Comparison of ENCODE assay signal across 1 cellular context in genomic region chr6:142692942-142693341, GRCh38.
A peak's percentile ranks its signal among the peaks of the same experiment; 100 is the strongest.
TF ChIP-seq lines count a peak whose summit lies in the region.

No MANE protein-coding gene starts in this region.

TF ChIP-seq in HEK293, 187 proteins besides CTCF, POLR2A, EP300 and RAD21 (continued from another document):
- 0 out of 2 replicates have a peak, but pooled peaks have one; percentile 27 for TF ChIP-seq PRDM10 (tag by site-specific recombination; IDR thresholded peaks at IDR 0.05)
TF ChIP-seq in HEK293: peak in this region for 21.
